ENCODE assay signal across 17 cellular contexts in the genomic region with DNA sequence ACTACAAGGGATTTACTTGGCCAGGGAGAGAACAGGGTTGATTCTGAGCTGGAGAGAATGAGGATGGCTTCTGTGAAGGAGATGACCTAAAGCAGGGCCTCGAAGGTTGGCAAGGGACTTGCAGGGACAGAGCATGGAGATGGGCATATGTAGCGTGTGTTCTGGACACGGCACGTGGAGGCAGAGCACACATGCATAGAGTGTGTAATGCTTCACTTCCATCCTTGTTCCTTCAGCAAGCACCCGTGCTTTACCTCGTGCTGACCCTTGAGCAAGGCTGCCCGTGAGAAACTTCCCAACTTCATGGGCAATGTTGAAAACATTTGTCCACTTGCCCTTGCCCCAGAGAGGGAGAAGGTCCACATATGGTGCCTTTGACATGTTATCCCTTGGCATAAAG.
"Had no signal": no experiment of that assay in that cellular context is flagged by ENCODE, and none has a peak within 500 bp of the region (broad histone marks: within the 10 kb centered on the region; RNA-seq: fewer than 3 reads in every experiment).

No MANE protein-coding gene starts in this region.

- ATAC-seq: activated CD8-positive, alpha-beta memory T cell treated with anti-CD3 and anti-CD28 coated beads, Interleukin-2, amount 10 ng/mL, durations not matched to agents 7 days and 5 days; mucosa of descending colon; naive thymus-derived CD4-positive, alpha-beta T cell; stimulated activated naive CD8-positive, alpha-beta T cell treated with anti-CD3 and anti-CD28 coated beads, Interleukin-15, Interleukin-2, amounts not matched to agents 100 U/mL and 50 U/mL, for 24 hours had no signal

- H3K4me1 ChIP-seq: colonic mucosa had no signal

- H3K4me1 Mint-ChIP-seq: activated CD8-positive, alpha-beta memory T cell treated with anti-CD3 and anti-CD28 coated beads, Interleukin-2, amount 10 ng/mL, durations not matched to agents 7 days and 5 days; activated naive CD4-positive, alpha-beta T cell treated with anti-CD3 and anti-CD28 coated beads, Interleukin-2, amount 10 ng/mL, durations not matched to agents 7 days and 5 days had no signal

- H3K4me3 Mint-ChIP-seq: activated CD4-positive, alpha-beta memory T cell treated with anti-CD3 and anti-CD28 coated beads for 36 hours; activated CD8-positive, alpha-beta memory T cell treated with anti-CD3 and anti-CD28 coated beads, Interleukin-2, amount 10 ng/mL, durations not matched to agents 7 days and 5 days; activated naive CD4-positive, alpha-beta T cell treated with anti-CD3 and anti-CD28 coated beads, Interleukin-2, amount 10 ng/mL, durations not matched to agents 7 days and 5 days; naive thymus-derived CD4-positive, alpha-beta T cell; T-helper 2 cell treated with Interferon-gamma antibody and Interleukin-4, amounts not matched to agents 5 μg/mL and 100 μg/mL, for 36 hours had no signal

- H3K27ac Mint-ChIP-seq: activated CD4-positive, alpha-beta memory T cell treated with anti-CD3 and anti-CD28 coated beads for 36 hours; activated CD8-positive, alpha-beta memory T cell treated with anti-CD3 and anti-CD28 coated beads, Interleukin-2, amount 10 ng/mL, durations not matched to agents 7 days and 5 days; naive thymus-derived CD4-positive, alpha-beta T cell; T-helper 2 cell treated with Interferon-gamma antibody and Interleukin-4, amounts not matched to agents 5 μg/mL and 100 μg/mL, for 36 hours had no signal

- H3K36me3 Mint-ChIP-seq: activated CD4-positive, alpha-beta memory T cell treated with anti-CD3 and anti-CD28 coated beads for 36 hours; activated naive CD4-positive, alpha-beta T cell treated with anti-CD3 and anti-CD28 coated beads, Interleukin-2, amount 10 ng/mL, durations not matched to agents 7 days and 5 days had no signal

- H3K36me3 ChIP-seq: colonic mucosa, suprapubic skin had no signal

- H3K4me3 ChIP-seq: colonic mucosa, mucosa of descending colon, suprapubic skin had no signal

- H3K9me3 Mint-ChIP-seq: activated CD4-positive, alpha-beta memory T cell treated with anti-CD3 and anti-CD28 coated beads for 36 hours; activated naive CD4-positive, alpha-beta T cell treated with anti-CD3 and anti-CD28 coated beads, Interleukin-2, amount 10 ng/mL, durations not matched to agents 7 days and 5 days; T-helper 2 cell treated with Interferon-gamma antibody and Interleukin-4, amounts not matched to agents 5 μg/mL and 100 μg/mL, for 36 hours had no signal

- DNase-seq: activated CD4-positive, alpha-beta memory T cell treated with anti-CD3 and anti-CD28 coated beads for 36 hours; activated CD8-positive, alpha-beta memory T cell treated with anti-CD3 and anti-CD28 coated beads, Interleukin-2, amount 10 ng/mL, durations not matched to agents 7 days and 5 days; activated naive CD4-positive, alpha-beta T cell treated with anti-CD3 and anti-CD28 coated beads, Interleukin-2, amount 10 ng/mL, durations not matched to agents 7 days and 5 days; activated T-cell treated with anti-CD3 and anti-CD28 coated beads, Interleukin-2, amount 50 U/mL, for 1 hour; caudate nucleus; colonic mucosa; foreskin fibroblast; mucosa of descending colon; naive thymus-derived CD4-positive, alpha-beta T cell; retina; small intestine; stimulated activated CD4-positive, alpha-beta T cell treated with anti-CD3 and anti-CD28 coated beads, Interleukin-4, amount 100 ng/mL, for 24 hours; stimulated activated CD8-positive, alpha-beta memory T cell treated with anti-CD3 and anti-CD28 coated beads, Interleukin-4, amount 100 ng/mL, for 48 hours; stimulated activated naive CD8-positive, alpha-beta T cell treated with anti-CD3 and anti-CD28 coated beads, Interleukin-15, Interleukin-2, amounts not matched to agents 100 U/mL and 50 U/mL, for 24 hours; trophoblast cell had no signal

- H3K27me3 Mint-ChIP-seq: activated CD8-positive, alpha-beta memory T cell treated with anti-CD3 and anti-CD28 coated beads, Interleukin-2, amount 10 ng/mL, durations not matched to agents 7 days and 5 days; activated naive CD4-positive, alpha-beta T cell treated with anti-CD3 and anti-CD28 coated beads, Interleukin-2, amount 10 ng/mL, durations not matched to agents 7 days and 5 days had no signal

- H3K9me3 ChIP-seq: colonic mucosa, mucosa of descending colon, suprapubic skin had no signal

- H3K27me3 ChIP-seq: colonic mucosa, suprapubic skin had no signal

- H3K27ac ChIP-seq: colonic mucosa had no signal
